In the genomic region with DNA sequence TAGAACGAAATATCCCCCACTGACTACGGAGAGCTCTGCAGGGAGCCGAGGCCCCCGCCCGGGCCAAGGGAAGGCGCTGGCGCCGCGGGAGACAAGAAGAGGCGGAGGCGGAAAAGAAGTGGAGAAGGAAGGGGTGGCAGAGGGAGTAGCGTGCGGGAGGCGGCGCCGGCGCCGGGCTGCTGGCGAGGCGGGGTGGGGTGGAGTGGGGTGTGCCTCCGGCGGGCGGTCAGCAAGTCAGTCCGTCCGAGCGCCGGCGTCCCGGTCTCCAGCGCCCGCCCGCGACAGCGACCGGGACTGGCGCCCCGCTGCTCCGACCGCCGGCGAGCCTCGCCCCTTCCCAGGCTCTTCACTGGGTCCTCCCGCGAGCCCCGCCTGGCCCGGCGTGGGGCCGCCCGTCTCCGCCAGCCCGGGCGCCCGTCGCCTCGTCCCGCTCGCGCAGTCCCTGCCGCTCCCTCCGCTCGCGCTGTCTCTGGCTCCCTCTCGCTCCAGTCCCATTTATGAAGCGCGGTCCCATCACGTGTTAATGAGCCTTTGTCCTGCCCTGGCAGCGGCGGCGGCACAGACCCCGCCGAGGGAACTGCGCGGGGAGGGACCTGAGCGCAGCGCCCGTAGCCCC, we compare ENCODE assay signal across 8 cellular contexts. TPM values are rescaled to one million over a fixed set of nuclear protein-coding genes. Genes with fewer than 3 reads are reported as not detected.
A peak's percentile ranks its signal among the peaks of the same experiment; 100 is the strongest.
DNase-seq lines count a peak whose midpoint lies in the region; ATAC-seq lines count a peak whose summit lies in the region.

TSS of gene CNR1 (minus strand) at position 471 of the 616 bp plus-strand sequence. CDS start 21,073 bp downstream, outside the sequence.

- H3K9me3 Mint-ChIP-seq in activated T-helper 1 cell treated with anti-CD3 and anti-CD28 coated beads, Interleukin-12 subunit alpha, Interleukin-12 subunit beta, Interleukin-2, Interleukin-4 antibody, amounts not matched to agents 30 ng/mL and 10 ng/mL and 1 ng/mL, durations not matched to agents 14 hours and 24 hours and 36 hours = no peaks in the 10 kb centered on the region

- H3K27me3 Mint-ChIP-seq in activated T-helper 1 cell treated with anti-CD3 and anti-CD28 coated beads, Interleukin-12 subunit alpha, Interleukin-12 subunit beta, Interleukin-2, Interleukin-4 antibody, amounts not matched to agents 30 ng/mL and 10 ng/mL and 1 ng/mL, durations not matched to agents 14 hours and 24 hours and 36 hours (ENCODE audit: insufficient read depth) = peaks cover 70% of the 10 kb centered on the region

- peak within 1 kb of the TSS; percentile 75 for H3K4me3 Mint-ChIP-seq in activated T-helper 1 cell treated with anti-CD3 and anti-CD28 coated beads, Interleukin-12 subunit alpha, Interleukin-12 subunit beta, Interleukin-2, Interleukin-4 antibody, amounts not matched to agents 30 ng/mL and 10 ng/mL and 1 ng/mL, durations not matched to agents 14 hours and 24 hours and 36 hours

- H3K4me1 Mint-ChIP-seq in activated T-helper 1 cell treated with anti-CD3 and anti-CD28 coated beads, Interleukin-12 subunit alpha, Interleukin-12 subunit beta, Interleukin-2, Interleukin-4 antibody, amounts not matched to agents 30 ng/mL and 10 ng/mL and 1 ng/mL, durations not matched to agents 14 hours and 24 hours and 36 hours (ENCODE audit: low read depth) = peaks cover 14% of the 10 kb centered on the region

- DNase-seq in stimulated activated CD4-positive, alpha-beta T cell treated with anti-CD3 and anti-CD28 coated beads, Interleukin-15, amount 100 ng/mL, for 24 hours = peak; percentile 34
- DNase-seq in stimulated activated CD4-positive, alpha-beta T cell treated with anti-CD3 and anti-CD28 coated beads, Interleukin-12 subunit alpha, Interleukin-12 subunit beta, amount 100 ng/mL, for 4 hours = no peak
- DNase-seq in NCI-H1930 (lab: John Stamatoyannopoulos, UW) (peak; percentile 18 to 36), Right ventricle myocardium superior (peak; percentile 63), posterior cingulate gyrus (peak in 8 of 10 donors; percentile 21 to 91 (median 58))
- DNase-seq in activated T-helper 1 cell treated with anti-CD3 and anti-CD28 coated beads, Interleukin-12 subunit alpha, Interleukin-12 subunit beta, Interleukin-2, Interleukin-4 antibody, amounts not matched to agents 30 ng/mL and 10 ng/mL and 1 ng/mL, durations not matched to agents 14 hours and 24 hours and 36 hours (ENCODE audit: low spot score) = no peak

- intact Hi-C loops in activated T-helper 1 cell treated with anti-CD3 and anti-CD28 coated beads, Interleukin-12 subunit alpha, Interleukin-12 subunit beta, Interleukin-2, Interleukin-4 antibody, amounts not matched to agents 30 ng/mL and 10 ng/mL and 1 ng/mL, durations not matched to agents 14 hours and 24 hours and 36 hours (cut with micrococcal nuclease) = loop anchor here (10.0 kb wide), 1 partner anchor 619 kb away; no protein-coding TSS in a partner anchor
- intact Hi-C loops in Right ventricle myocardium superior (cut with DNase I) = no loop called here
- intact Hi-C loops in posterior cingulate gyrus (cut with DNase I) = loop anchor here (10.0 kb wide), 1 partner anchor 231 kb away; no protein-coding TSS in a partner anchor

- ATAC-seq in HG02610 (IDR thresholded peaks at IDR 0.05; ENCODE audit: unreplicated experiment) (peak; percentile 52), Right ventricle myocardium superior (ENCODE audit: poor library complexity) (peak; percentile 87), GM19328 (IDR thresholded peaks at IDR 0.05; ENCODE audit: unreplicated experiment) (no peak)

- H3K36me3 Mint-ChIP-seq in activated T-helper 1 cell treated with anti-CD3 and anti-CD28 coated beads, Interleukin-12 subunit alpha, Interleukin-12 subunit beta, Interleukin-2, Interleukin-4 antibody, amounts not matched to agents 30 ng/mL and 10 ng/mL and 1 ng/mL, durations not matched to agents 14 hours and 24 hours and 36 hours (ENCODE audit: low read depth) = peaks cover 2% of the 10 kb centered on the region

- H3K27ac Mint-ChIP-seq in activated T-helper 1 cell treated with anti-CD3 and anti-CD28 coated beads, Interleukin-12 subunit alpha, Interleukin-12 subunit beta, Interleukin-2, Interleukin-4 antibody, amounts not matched to agents 30 ng/mL and 10 ng/mL and 1 ng/mL, durations not matched to agents 14 hours and 24 hours and 36 hours = no peak within 1 kb of the TSS

RNA-seq across cellular contexts. Expression of gene CNR1, which starts in this region (rescaled TPM):
- total RNA-seq in activated T-helper 1 cell treated with anti-CD3 and anti-CD28 coated beads, Interleukin-12 subunit alpha, Interleukin-12 subunit beta, Interleukin-2, Interleukin-4 antibody, amounts not matched to agents 30 ng/mL and 10 ng/mL and 1 ng/mL, durations not matched to agents 14 hours and 24 hours and 36 hours = not detected in 2 replicates
- total RNA-seq in Right ventricle myocardium superior = 0.11 TPM

Comparison
In these comparisons a context has a peak if more than half of its experiments do, and no peak if none do; other contexts are left out.
1. DNase-seq: peak in stimulated activated CD4-positive, alpha-beta T cell treated with anti-CD3 and anti-CD28 coated beads, Interleukin-15, amount 100 ng/mL, for 24 hours (single experiment), NCI-H1930 (2 of 2) and posterior cingulate gyrus (8 of 10); none in stimulated activated CD4-positive, alpha-beta T cell treated with anti-CD3 and anti-CD28 coated beads, Interleukin-12 subunit alpha, Interleukin-12 subunit beta, amount 100 ng/mL, for 4 hours (single experiment) and activated T-helper 1 cell treated with anti-CD3 and anti-CD28 coated beads, Interleukin-12 subunit alpha, Interleukin-12 subunit beta, Interleukin-2, Interleukin-4 antibody, amounts not matched to agents 30 ng/mL and 10 ng/mL and 1 ng/mL, durations not matched to agents 14 hours and 24 hours and 36 hours (single experiment).
2. Peak in DNase-seq and ATAC-seq in Right ventricle myocardium superior; RNA of the gene not detected or under 1 TPM.